15 cellular contexts compared by ENCODE assay signal in genomic region chr18:35653392-35653791, GRCh38.
DNase-seq lines count a peak whose midpoint lies in the region; ATAC-seq and TF ChIP-seq lines count a peak whose summit lies in the region.
"Had no signal": no experiment of that assay in that cellular context is flagged by ENCODE, and none has a peak within 500 bp of the region (broad histone marks: within the 10 kb centered on the region; RNA-seq: fewer than 3 reads in every experiment).

No MANE protein-coding gene starts in this region.

- H3K4me1 ChIP-seq in psoas muscle = peaks cover 38% of the 10 kb centered on the region
- H3K4me1 ChIP-seq in spleen = peaks cover 0 to 20% (median 3%) of the 10 kb centered on the region in 6 donors

- WGBS in psoas muscle, 3 donors = 61 to 100% (median 71%) methylated on average over 1 of the region's 1 CpG
- WGBS in spleen, 5 donors = 93 to 97% (median 95%) methylated on average over 1 of the region's 1 CpG

- ATAC-seq in activated B cell treated with CpG ODN at 0.5 μM for 24 hours (ENCODE audit: low read depth) (no peak), psoas muscle (peak; percentile 36 to 57 (median 48))
- ATAC-seq: GM23338, HCT116 had no signal

- H3K27ac ChIP-seq in psoas muscle (no peak overlapping the region), spleen (no peak overlapping the region)

- no peak overlapping the region for H3K4me3 Mint-ChIP-seq in activated B cell treated with CpG ODN at 0.5 μM for 24 hours
- H3K4me3 Mint-ChIP-seq: CD4-positive, alpha-beta memory T cell; GM23338; H9 had no signal

- intact Hi-C loops in activated B cell treated with CpG ODN at 0.5 μM for 24 hours (cut with micrococcal nuclease) = loop anchor here (5.0 kb wide), 1 partner anchor 246 kb away; no protein-coding TSS in a partner anchor
- intact Hi-C loops in psoas muscle (cut with DNase I) = loop anchor here in 1 of 2 donors (5.0 kb wide), 1 partner anchor 71 kb away; the partner anchor contains the start of gene GALNT1
- intact Hi-C loops in spleen (cut with DNase I; ENCODE audit: low total_unique reads) = no loop called here

- POLR2A ChIA-PET in activated B cell treated with CpG ODN at 0.5 μM for 24 hours (lab: Charles Lee) = interaction anchor here (0.8 to 0.9 kb wide), 2 partner anchors 73 to 156 kb away, joined by 3 read pairs; partner anchors contain the start of gene INO80C

- H3K4me3 ChIP-seq in psoas muscle (no peak overlapping the region), spleen (no peak overlapping the region)
- H3K4me3 ChIP-seq: GM23338 had no signal

- H3K9me3 ChIP-seq in psoas muscle (peaks cover 6% of the 10 kb centered on the region), spleen (peaks cover 0 to 17% (median 9%) of the 10 kb centered on the region in 8 donors)

- CTCF ChIA-PET in activated B cell treated with CpG ODN at 0.5 μM for 24 hours (lab: Charles Lee) = no interaction called here

- H3K27ac Mint-ChIP-seq in activated B cell treated with CpG ODN at 0.5 μM for 24 hours = peak overlapping the region; percentile 25
- H3K27ac Mint-ChIP-seq: CD4-positive, alpha-beta memory T cell had no signal

- TF ChIP-seq POLR2A in spleen (IDR thresholded peaks at IDR 0.05) = no peak

- H3K9me3 Mint-ChIP-seq in activated B cell treated with CpG ODN at 0.5 μM for 24 hours = no peaks in the 10 kb centered on the region

- DNase-seq in activated B cell treated with CpG ODN at 0.5 μM for 24 hours = no peak
- peak; percentile 6 for DNase-seq in cerebellar cortex (ENCODE audit: low spot score)
- no peak for DNase-seq in psoas muscle
- no peak for DNase-seq in spleen
- DNase-seq in DMS 273 treated with DMSO at 0.1 percent for 48 hours (lab: John Stamatoyannopoulos, UW) = no peak
- no peak for DNase-seq in DMS53 (lab: John Stamatoyannopoulos, UW)
- DNase-seq: C1 segment of cervical spinal cord; Calu3; CD4-positive, alpha-beta memory T cell; COR-L47; DMS79 treated with DMSO at 0.1 percent for 48 hours; GF-D8; H9 had no signal

- H3K27me3 Mint-ChIP-seq in activated B cell treated with CpG ODN at 0.5 μM for 24 hours = no peaks in the 10 kb centered on the region
- H3K27me3 Mint-ChIP-seq: CD4-positive, alpha-beta memory T cell had no signal

- H3K4me1 Mint-ChIP-seq in activated B cell treated with CpG ODN at 0.5 μM for 24 hours = peaks cover 18% of the 10 kb centered on the region

- H3K27me3 ChIP-seq in psoas muscle (ENCODE audit: insufficient read depth in 3 of 3, low read length in 2 of 3) (no peaks in the 10 kb centered on the region), spleen (replicated peaks in 1 of 7) (no peaks in the 10 kb centered on the region)

- H3K36me3 ChIP-seq in psoas muscle (ENCODE audit: insufficient read depth in 1 of 2, low read depth in 1 of 2) = no peaks in the 10 kb centered on the region
- H3K36me3 ChIP-seq in spleen = peaks cover 0 to 17% (median 0%) of the 10 kb centered on the region in 6 donors

- TF ChIP-seq CTCF in activated B cell treated with CpG ODN at 0.5 μM for 24 hours (IDR thresholded peaks at IDR 0.05) (no peak), psoas muscle (IDR thresholded peaks at IDR 0.05) (no peak), spleen (IDR thresholded peaks at IDR 0.05 in 8 of 11, conservative IDR thresholded peaks at IDR 0.05 in 3 of 11) (no peak)

- peaks cover 9% of the 10 kb centered on the region for H3K36me3 Mint-ChIP-seq in activated B cell treated with CpG ODN at 0.5 μM for 24 hours (ENCODE audit: low read depth)
